In genomic region chr17:2023692-2024571, GRCh38 we compare ENCODE assay signal across 8 cellular contexts. TPM values are rescaled to one million over a fixed set of nuclear protein-coding genes. Genes with fewer than 3 reads are reported as not detected.
DNase-seq lines count a peak whose midpoint lies in the region; ATAC-seq and TF ChIP-seq lines count a peak whose summit lies in the region.

No MANE protein-coding gene starts in this region.

- peak overlapping the region; percentile 77 for H3K4me3 ChIP-seq in left ventricle myocardium inferior
- H3K4me3 ChIP-seq in retinal pigment epithelial cell (ENCODE audit: low read length) = no peak overlapping the region

- peaks cover 56% of the 10 kb centered on the region for H3K27me3 ChIP-seq in left ventricle myocardium inferior (ENCODE audit: low read depth)

- no peaks in the 10 kb centered on the region for H3K36me3 Mint-ChIP-seq in activated naive CD8-positive, alpha-beta T cell treated with anti-CD3 and anti-CD28 coated beads for 36 hours

- H3K9me3 ChIP-seq in left ventricle myocardium inferior (replicated peaks) = no peaks in the 10 kb centered on the region

- H3K27ac ChIP-seq in left ventricle myocardium inferior (replicated peaks) = peak overlapping the region; percentile 16

- ATAC-seq in HG03039 (IDR thresholded peaks at IDR 0.05; ENCODE audit: unreplicated experiment) (no peak), HG02973 (IDR thresholded peaks at IDR 0.05; ENCODE audit: unreplicated experiment) (no peak)

- peaks cover 42% of the 10 kb centered on the region for H3K27me3 Mint-ChIP-seq in activated naive CD8-positive, alpha-beta T cell treated with anti-CD3 and anti-CD28 coated beads for 36 hours

- no peaks in the 10 kb centered on the region for H3K36me3 ChIP-seq in left ventricle myocardium inferior

- intact Hi-C loops in left ventricle myocardium inferior (cut with micrococcal nuclease) = loop anchor here (10.0 kb wide), 1 partner anchor 109 kb away; no protein-coding TSS in a partner anchor

- peaks cover 43% of the 10 kb centered on the region for H3K4me1 ChIP-seq in left ventricle myocardium inferior

- no peak for TF ChIP-seq CTCF in left ventricle myocardium inferior (IDR thresholded peaks at IDR 0.05; ENCODE audit: borderline replicate concordance)
- no peak for TF ChIP-seq CTCF in retinal pigment epithelial cell (conservative IDR thresholded peaks at IDR 0.05; ENCODE audit: low read depth, low read length)

- in situ Hi-C loops in G401 (cut with HindIII; ENCODE audit: low sequenced_read_pairs) = no loop called here

- peak; percentile 76 for DNase-seq in G401 (ENCODE audit: low spot score)
- peak; percentile 17 for DNase-seq in NCI-H2196 treated with DMSO at 0.1 percent for 48 hours (lab: John Stamatoyannopoulos, UW; ENCODE audit: unreplicated experiment)
- peak; percentile 40 for DNase-seq in activated naive CD8-positive, alpha-beta T cell treated with anti-CD3 and anti-CD28 coated beads for 36 hours
- no peak for DNase-seq in left ventricle myocardium inferior
- peak; percentile 51 for DNase-seq in retinal pigment epithelial cell (ENCODE audit: low read depth)
- DNase-seq in SW 1271 (lab: John Stamatoyannopoulos, UW) = no peak

- no peak overlapping the region for H3K27ac Mint-ChIP-seq in activated naive CD8-positive, alpha-beta T cell treated with anti-CD3 and anti-CD28 coated beads for 36 hours

- peaks cover 12% of the 10 kb centered on the region for H3K4me1 Mint-ChIP-seq in activated naive CD8-positive, alpha-beta T cell treated with anti-CD3 and anti-CD28 coated beads for 36 hours

- peak overlapping the region; percentile 73 for H3K4me3 Mint-ChIP-seq in activated naive CD8-positive, alpha-beta T cell treated with anti-CD3 and anti-CD28 coated beads for 36 hours

- no peaks in the 10 kb centered on the region for H3K9me3 Mint-ChIP-seq in activated naive CD8-positive, alpha-beta T cell treated with anti-CD3 and anti-CD28 coated beads for 36 hours

RNA-seq across cellular contexts. Expression of gene RTN4RL1, which starts 1.2 kb away (rescaled TPM):
- 65.0 and 65.6 TPM in 2 replicates for total RNA-seq in G401 (2014; rRNA removed; shearing (Covaris generic))
- total RNA-seq in activated naive CD8-positive, alpha-beta T cell treated with anti-CD3 and anti-CD28 coated beads for 36 hours = under 1 TPM; 0.64 to 0.80 TPM
- total RNA-seq in left ventricle myocardium inferior = 4.0 TPM

RNA-seq across cellular contexts. Expression of gene DPH1, which starts 6.0 kb away (rescaled TPM):
- total RNA-seq in G401 (2014; rRNA removed; shearing (Covaris generic)) = 48.8 and 56.7 TPM in 2 replicates
- total RNA-seq in activated naive CD8-positive, alpha-beta T cell treated with anti-CD3 and anti-CD28 coated beads for 36 hours = 10 to 100 TPM; 34.7 to 35.3 TPM
- 29.1 TPM for total RNA-seq in left ventricle myocardium inferior

RNA-seq across cellular contexts. Expression of gene OVCA2, which starts 17.9 kb away (rescaled TPM):
- 48.0 and 63.1 TPM in 2 replicates for total RNA-seq in G401 (2014; rRNA removed; shearing (Covaris generic))
- 10 to 100 TPM; 38.4 to 39.0 TPM for total RNA-seq in activated naive CD8-positive, alpha-beta T cell treated with anti-CD3 and anti-CD28 coated beads for 36 hours
- 16.6 TPM for total RNA-seq in left ventricle myocardium inferior

RNA-seq across cellular contexts. Expression of gene HIC1, which starts 31.0 kb away (rescaled TPM):
- 20.2 and 37.8 TPM in 2 replicates for total RNA-seq in G401 (2014; rRNA removed; shearing (Covaris generic))
- 10 to 100 TPM; 36.7 to 37.8 TPM for total RNA-seq in activated naive CD8-positive, alpha-beta T cell treated with anti-CD3 and anti-CD28 coated beads for 36 hours
- total RNA-seq in left ventricle myocardium inferior = 23.5 TPM

Comparison
In these comparisons a context has a peak if more than half of its experiments do, and no peak if none do; other contexts are left out.
1. DNase-seq: peak in G401 (single experiment), NCI-H2196 treated with DMSO at 0.1 percent for 48 hours (single experiment), activated naive CD8-positive, alpha-beta T cell treated with anti-CD3 and anti-CD28 coated beads for 36 hours (single experiment) and retinal pigment epithelial cell (single experiment); none in left ventricle myocardium inferior (single experiment) and SW 1271 (0 of 2).
2. RNA of gene RTN4RL1, which starts 1.2 kb away (total RNA-seq): 65.0 to 65.6 TPM in G401; 4.0 TPM in left ventricle myocardium inferior (single experiment) and 0.64 to 0.80 TPM in activated naive CD8-positive, alpha-beta T cell treated with anti-CD3 and anti-CD28 coated beads for 36 hours; every median in the first group is over 10 times any median in the second.